ENCODE assay signal across 11 cellular contexts in the genomic region with DNA sequence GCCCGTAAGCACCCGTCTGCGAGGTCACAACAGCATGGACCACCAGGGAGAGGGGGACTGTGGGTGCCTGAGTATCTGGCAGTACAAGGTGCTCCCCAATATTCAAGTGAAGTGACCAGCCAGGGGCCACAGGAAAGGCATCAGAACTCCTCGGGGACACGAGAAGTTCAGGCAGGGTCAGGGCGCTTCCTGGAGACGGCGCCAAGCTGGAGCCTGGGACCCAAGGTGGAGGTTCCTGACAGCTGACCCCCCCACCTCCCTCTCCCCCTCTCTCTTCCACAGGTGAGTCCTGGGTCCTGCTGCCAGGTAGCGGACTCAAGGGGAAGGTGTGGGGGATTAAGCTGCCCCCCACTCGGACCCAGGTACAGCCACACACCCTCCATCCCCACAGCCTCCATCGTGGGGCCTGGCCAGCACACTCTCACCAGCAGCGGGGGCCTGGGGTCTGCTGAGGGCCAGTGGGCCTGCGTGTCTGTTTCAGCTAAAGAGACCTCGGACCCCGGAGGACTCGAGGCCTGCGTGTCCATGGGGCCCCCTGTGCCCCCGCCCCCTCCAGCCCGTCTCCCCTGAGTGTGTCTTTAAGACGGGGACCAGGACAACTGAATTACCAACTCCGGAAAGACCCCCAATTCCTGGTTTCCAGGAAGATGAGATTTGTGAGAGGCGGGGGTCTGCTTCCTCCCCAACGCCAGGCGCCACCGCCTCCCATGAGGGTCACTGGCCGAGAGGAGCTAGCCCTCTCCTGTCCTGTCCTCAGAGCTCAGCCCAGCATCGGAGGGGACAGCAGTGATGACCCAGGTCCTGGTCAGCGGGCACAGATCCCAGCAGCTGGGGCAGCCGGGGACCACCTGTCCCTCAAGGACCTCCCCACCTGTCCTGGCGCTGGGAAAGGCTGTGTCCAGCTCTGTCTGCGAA. TPM values are rescaled to one million over a fixed set of nuclear protein-coding genes. Genes with fewer than 3 reads are reported as not detected.
DNase-seq lines count a peak whose midpoint lies in the region; ATAC-seq and TF ChIP-seq lines count a peak whose summit lies in the region.
"Had no signal": no experiment of that assay in that cellular context is flagged by ENCODE, and none has a peak within 500 bp of the region (broad histone marks: within the 10 kb centered on the region; RNA-seq: fewer than 3 reads in every experiment).

No MANE protein-coding gene starts in this region.

- TF ChIP-seq POLR2A in Peyer's patch (IDR thresholded peaks at IDR 0.05) = no peak
- TF ChIP-seq POLR2A in ovary (IDR thresholded peaks at IDR 0.05) = no peak

- H3K9me3 Mint-ChIP-seq in effector memory CD8-positive, alpha-beta T cell = no peaks in the 10 kb centered on the region

- CTCF ChIA-PET in GM10248 (lab: Yijun Ruan, JAX) = interaction anchor here (0.9 to 1.1 kb wide), 2 partner anchors 9 to 12 kb away, joined by 3 read pairs; no protein-coding TSS in a partner anchor

- H3K4me3 ChIP-seq in Peyer's patch (peak overlapping the region in 3 of 4 donors; percentile 22 to 59 (median 53)), ovary (peak overlapping the region; percentile 40)

- peak; percentile 39 for DNase-seq in D341Med (ENCODE audit: low spot score)
- DNase-seq in Peyer's patch = peak in 1 of 3 donors; percentile 43
- DNase-seq in effector memory CD8-positive, alpha-beta T cell = no peak
- peak in 2 of 5 donors; percentile 25 to 30 for DNase-seq in ovary
- no peak for DNase-seq in EL
- no peak for DNase-seq in GM10248 (ENCODE audit: extremely low spot score)
- no peak for DNase-seq in NOMO-1 treated with dmso at 0.1 percent for 144 hours (lab: John Stamatoyannopoulos, UW; ENCODE audit: unreplicated experiment)
- DNase-seq: NCI-H2107, occipital lobe had no signal

- POLR2A ChIA-PET in GM10248 (lab: Yijun Ruan, JAX) = interaction anchor here (0.7 kb wide), 1 partner anchor 136 kb away, joined by 5 read pairs; no protein-coding TSS in a partner anchor

- no peak for ATAC-seq in effector memory CD8-positive, alpha-beta T cell (replicated peaks)

- 72 to 80% (median 79%) methylated on average over 29 to 31 of the region's 31 CpGs for WGBS in ovary, 3 donors

- TF ChIP-seq CTCF in Peyer's patch (IDR thresholded peaks at IDR 0.05) (no peak), ovary (IDR thresholded peaks at IDR 0.05) (no peak), GM10248 (IDR thresholded peaks at IDR 0.05; ENCODE audit: control extremely low read depth, extremely low read depth, low read depth, missing control alignments) (no peak)

- no peak for TF ChIP-seq EP300 in ovary (IDR thresholded peaks at IDR 0.05)

- intact Hi-C loops in ovary (cut with DNase I) = no loop called here

- H3K27ac ChIP-seq in Peyer's patch = peak overlapping the region in 1 of 4 donors; percentile 67
- H3K27ac ChIP-seq in ovary = no peak overlapping the region
- H3K27ac ChIP-seq: SJCRH30 had no signal

- H3K36me3 ChIP-seq in Peyer's patch (no peaks in the 10 kb centered on the region), ovary (no peaks in the 10 kb centered on the region)
- H3K36me3 ChIP-seq: SJCRH30 had no signal

- peaks cover 0 to under 1% (median 0%) of the 10 kb centered on the region in 4 donors for H3K9me3 ChIP-seq in Peyer's patch
- H3K9me3 ChIP-seq in ovary = no peaks in the 10 kb centered on the region
- H3K9me3 ChIP-seq: SJCRH30 had no signal

- peak overlapping the region; percentile 45 to 60 for H3K4me3 Mint-ChIP-seq in effector memory CD8-positive, alpha-beta T cell

- H3K27me3 ChIP-seq in Peyer's patch (peaks cover 0 to 7% of the 10 kb centered on the region in 2 donors), ovary (no peaks in the 10 kb centered on the region)

- H3K27ac Mint-ChIP-seq in effector memory CD8-positive, alpha-beta T cell = peak overlapping the region; percentile 76 to 86

- H3K4me1 Mint-ChIP-seq in effector memory CD8-positive, alpha-beta T cell (ENCODE audit: low read depth in 2 of 2) = peaks cover 2 to 5% of the 10 kb centered on the region in 2 donors

- H3K4me1 ChIP-seq in Peyer's patch (peaks cover 0 to 14% (median 7%) of the 10 kb centered on the region in 4 donors), ovary (ENCODE audit: insufficient read depth) (no peaks in the 10 kb centered on the region)

- H3K36me3 Mint-ChIP-seq in effector memory CD8-positive, alpha-beta T cell (ENCODE audit: insufficient read depth) = peaks cover 16% of the 10 kb centered on the region

- H3K27me3 Mint-ChIP-seq in effector memory CD8-positive, alpha-beta T cell = no peaks in the 10 kb centered on the region

RNA-seq across cellular contexts. Expression of gene TNFRSF18, which starts 6.2 kb away (rescaled TPM):
- total RNA-seq in Peyer's patch = 10 to 100 TPM in 1 of 4 donors, 1 to 10 TPM in 1, under 1 TPM in 1, not detected in 1; 0.70 to 38.0 (median 3.2) TPM
- 1 to 10 TPM in 1 of 7 donors, under 1 TPM in 2, not detected in 4; 0.23 to 1.4 (median 0.41) TPM for total RNA-seq in ovary
- polyA plus RNA-seq in ovary = under 1 TPM in 1 of 2 donors, not detected in 1; 0.10 TPM
- total RNA-seq: HT1080, occipital lobe had no signal

RNA-seq across cellular contexts. Expression of gene TNFRSF4, which starts 13.7 kb away (rescaled TPM):
- total RNA-seq in Peyer's patch (1 to 10 TPM in 3 of 4 donors, not detected in 1; 1.6 to 9.1 (median 2.8) TPM), ovary (1 to 10 TPM in 3 of 7 donors, under 1 TPM in 4; 0.37 to 1.8 (median 0.71) TPM)
- 1 to 10 TPM in 1 of 2 donors, not detected in 1; 2.5 TPM for polyA plus RNA-seq in ovary
- total RNA-seq: occipital lobe had no signal

RNA-seq across cellular contexts. Expression of gene TTLL10, which starts 26.5 kb away (rescaled TPM):
- 1 to 10 TPM in 3 of 4 donors, not detected in 1; 1.6 to 3.6 (median 1.8) TPM for total RNA-seq in Peyer's patch
- 1 to 10 TPM in 3 of 7 donors, under 1 TPM in 2, not detected in 2; 0.60 to 7.0 (median 1.1) TPM for total RNA-seq in ovary
- not detected for polyA plus RNA-seq in ovary
- total RNA-seq: HT1080, occipital lobe had no signal

RNA-seq across cellular contexts. Expression of gene SDF4, which starts 31.6 kb away (rescaled TPM):
- total RNA-seq in Peyer's patch = 100 to 1,000 TPM in 3 of 4 donors, 10 to 100 TPM in 1; 88.3 to 280 (median 177) TPM
- 100 to 1,000 TPM in 4 of 7 donors, 10 to 100 TPM in 3; 57.1 to 145 (median 116) TPM for total RNA-seq in ovary
- 100 to 1,000 TPM in 1 of 2 donors, 10 to 100 TPM in 1; 32.5 to 128 TPM for polyA plus RNA-seq in ovary

RNA-seq across cellular contexts. Expression of gene B3GALT6, which starts 31.8 kb away (rescaled TPM):
- 10 to 100 TPM in 2 of 4 donors, 1 to 10 TPM in 2; 9.1 to 13.4 (median 10.6) TPM for total RNA-seq in Peyer's patch
- total RNA-seq in ovary = 10 to 100 TPM; 13.0 to 21.9 (median 18.0) TPM
- polyA plus RNA-seq in ovary = 1 to 10 TPM; 7.0 to 9.4 TPM
